In genomic region chr14:104294628-104294982, GRCh38 we compare ENCODE assay signal across 18 cellular contexts.
DNase-seq lines count a peak whose midpoint lies in the region; ATAC-seq, FAIRE-seq and TF ChIP-seq lines count a peak whose summit lies in the region.
"Had no signal": no experiment of that assay in that cellular context is flagged by ENCODE, and none has a peak within 500 bp of the region (broad histone marks: within the 10 kb centered on the region; RNA-seq: fewer than 3 reads in every experiment).

No MANE protein-coding gene starts in this region.

- H3K79me2 ChIP-seq in K562 (ENCODE audit: control insufficient read depth, insufficient read depth, low read length), result no peaks in the 10 kb centered on the region
- no peaks in the 10 kb centered on the region for H3K79me2 ChIP-seq in GM23338 (replicated peaks; ENCODE audit: insufficient read depth)

- CTCF ChIA-PET in K562 (lab: Yijun Ruan, JAX; ENCODE audit: low intra/inter-chr PET ratio), result no interaction called here

- no peak overlapping the region for H3K27ac Mint-ChIP-seq in GM23338
- H3K27ac Mint-ChIP-seq: activated CD8-positive, alpha-beta T cell treated with anti-CD3 and anti-CD28 coated beads for 36 hours; activated T-cell treated with anti-CD3 and anti-CD28 coated beads, Interleukin-2, amount 50 U/mL, for 72 hours; T-helper 1 cell treated with Interleukin-12 subunit alpha and Interleukin-12 subunit beta and Interleukin-4 antibody, amounts not matched to agents 30 μg/mL and 1 μg/mL, for 36 hours had no signal

- no peaks in the 10 kb centered on the region for H3K36me3 Mint-ChIP-seq in GM23338 (ENCODE audit: low read depth)

- peaks cover 27% of the 10 kb centered on the region for H3K4me1 Mint-ChIP-seq in GM23338

- no peak overlapping the region for H3K9ac ChIP-seq in K562 (ENCODE audit: insufficient read depth in 1 of 2, low read depth in 2 of 2, low read length in 2 of 2)

- no peak for TF ChIP-seq EP300 in K562 (IDR thresholded peaks at IDR 0.05; ENCODE audit: low read length)

- H3K9me3 ChIP-seq in right atrium auricular region, result no peaks in the 10 kb centered on the region
- H3K9me3 ChIP-seq in K562 (replicated peaks; ENCODE audit: control insufficient read depth, insufficient read depth, low read depth, low read length), result no peaks in the 10 kb centered on the region
- no peaks in the 10 kb centered on the region for H3K9me3 ChIP-seq in aorta (ENCODE audit: control insufficient read depth, low read length)
- H3K9me3 ChIP-seq: breast epithelium, suprapubic skin had no signal

- no peaks in the 10 kb centered on the region for H3F3A ChIP-seq in GM23338 (replicated peaks; ENCODE audit: low read depth)

- no peak for FAIRE-seq in K562 (lab: Jason Lieb, UNC)

- 3% methylated on average over 8 of the region's 11 CpGs for WGBS in K562 (ENCODE audit: insufficient coverage, low coverage, missing lambda C conversion rate)
- 60% methylated on average over 11 of the region's 11 CpGs for WGBS in aorta, 2 donors

- ATAC-seq in Right ventricle myocardium inferior, result no peak
- no peak for ATAC-seq in K562
- ATAC-seq in left lobe of liver, result no peak
- ATAC-seq in aorta (ENCODE audit: low FRiP score), result no peak
- no peak for ATAC-seq in GM23338
- ATAC-seq: activated CD8-positive, alpha-beta T cell treated with anti-CD3 and anti-CD28 coated beads for 36 hours; activated T-cell treated with anti-CD3 and anti-CD28 coated beads, Interleukin-2, amount 50 U/mL, for 72 hours had no signal

- peaks cover 0 to 5% of the 10 kb centered on the region in 2 donors for H3K27me3 ChIP-seq in right atrium auricular region
- no peaks in the 10 kb centered on the region for H3K27me3 ChIP-seq in K562 (ENCODE audit: control insufficient read depth in 2 of 2, insufficient read depth in 2 of 2, low read length in 2 of 2)
- H3K27me3 ChIP-seq in aorta (ENCODE audit: control insufficient read depth in 1 of 2, insufficient read depth in 2 of 2, low read length in 1 of 2), result no peaks in the 10 kb centered on the region
- H3K27me3 ChIP-seq in GM23338 (ENCODE audit: insufficient read depth), result no peaks in the 10 kb centered on the region

- no peak for TF ChIP-seq POLR2A in K562 (conservative IDR thresholded peaks at IDR 0.05)

- H3K4me1 ChIP-seq in right atrium auricular region, result no peaks in the 10 kb centered on the region
- no peaks in the 10 kb centered on the region for H3K4me1 ChIP-seq in K562 (replicated peaks in 1 of 2; ENCODE audit: control insufficient read depth in 2 of 2, insufficient read depth in 2 of 2, low read length in 2 of 2)
- no peaks in the 10 kb centered on the region for H3K4me1 ChIP-seq in aorta (ENCODE audit: control insufficient read depth in 1 of 2, insufficient read depth in 2 of 2, low read length in 2 of 2)
- H3K4me1 ChIP-seq in GM23338 (ENCODE audit: insufficient read depth), result peaks cover 23% of the 10 kb centered on the region
- H3K4me1 ChIP-seq: breast epithelium, suprapubic skin had no signal

- H4K20me1 ChIP-seq in K562 (replicated peaks; ENCODE audit: control insufficient read depth, insufficient read depth, low read length) (no peaks in the 10 kb centered on the region), GM23338 (replicated peaks; ENCODE audit: insufficient read depth) (no peaks in the 10 kb centered on the region)

- no peaks in the 10 kb centered on the region for H3K36me3 ChIP-seq in right atrium auricular region
- no peaks in the 10 kb centered on the region for H3K36me3 ChIP-seq in K562 (ENCODE audit: control insufficient read depth, insufficient read depth, low read length)
- no peaks in the 10 kb centered on the region for H3K36me3 ChIP-seq in aorta (ENCODE audit: control insufficient read depth in 1 of 2, insufficient read depth in 2 of 2, low read length in 1 of 2)
- no peaks in the 10 kb centered on the region for H3K36me3 ChIP-seq in GM23338 (ENCODE audit: insufficient read depth)
- H3K36me3 ChIP-seq: breast epithelium, suprapubic skin had no signal

- TF ChIP-seq RAD21 in K562 (CRISPR knock-in tag; conservative IDR thresholded peaks at IDR 0.05 in 1 of 2, IDR thresholded peaks at IDR 0.05 in 1 of 2), result no peak

- BruUV-seq in K562 (replicated peaks; lab: Mats Ljungman, UMichigan), result no TSS peak

- intact Hi-C loops in Right ventricle myocardium inferior (cut with DNase I), result no loop called here
- intact Hi-C loops in K562 (cut with micrococcal nuclease), result no loop called here
- intact Hi-C loops in aorta (cut with DNase I), result no loop called here

- TF ChIP-seq CTCF in right atrium auricular region (IDR thresholded peaks at IDR 0.05), result no peak
- no peak for TF ChIP-seq CTCF in K562 (IDR thresholded peaks at IDR 0.05 in 2 of 3, conservative IDR thresholded peaks at IDR 0.05 in 1 of 3; ENCODE audit: insufficient read depth in 2 of 3, low read depth in 1 of 3, low read length in 3 of 3)
- no peak for TF ChIP-seq CTCF in GM23338 (conservative IDR thresholded peaks at IDR 0.05; ENCODE audit: low read depth in 2 of 2)

- H3K4me3 ChIP-seq in right atrium auricular region (no peak overlapping the region), K562 (no peak overlapping the region), aorta (ENCODE audit: low read length in 2 of 2) (no peak overlapping the region), GM23338 (no peak overlapping the region)
- H3K4me3 ChIP-seq: breast epithelium, suprapubic skin had no signal

- H3K27ac ChIP-seq in right atrium auricular region (no peak overlapping the region), K562 (ENCODE audit: extremely low read depth, low read depth, low read length) (no peak overlapping the region), aorta (ENCODE audit: low read depth in 1 of 2, low read length in 2 of 2) (no peak overlapping the region), GM23338 (ENCODE audit: low read depth) (no peak overlapping the region)
- H3K27ac ChIP-seq: breast epithelium, epithelial cell of prostate, suprapubic skin had no signal

- H3K4me3 Mint-ChIP-seq in GM23338, result no peak overlapping the region
- H3K4me3 Mint-ChIP-seq: activated CD8-positive, alpha-beta T cell treated with anti-CD3 and anti-CD28 coated beads for 36 hours; activated T-cell treated with anti-CD3 and anti-CD28 coated beads, Interleukin-2, amount 50 U/mL, for 72 hours; neural crest cell; T-helper 1 cell treated with Interleukin-12 subunit alpha and Interleukin-12 subunit beta and Interleukin-4 antibody, amounts not matched to agents 30 μg/mL and 1 μg/mL, for 36 hours had no signal

- in situ Hi-C loops in K562 (cut with MboI) (no loop called here), ACHN (cut with HindIII; ENCODE audit: low pct_ligation_motif_present, low pct_unique_long_range_greater_than_20kb, low sequenced_read_pairs) (no loop called here)

- peaks cover 2% of the 10 kb centered on the region; the same call in 2 of the 3 replicates for H3K9me3 Mint-ChIP-seq in GM23338
- H3K9me3 Mint-ChIP-seq: activated CD8-positive, alpha-beta T cell treated with anti-CD3 and anti-CD28 coated beads for 36 hours; activated T-cell treated with anti-CD3 and anti-CD28 coated beads, Interleukin-2, amount 50 U/mL, for 72 hours; neural crest cell; T-helper 1 cell treated with Interleukin-12 subunit alpha and Interleukin-12 subunit beta and Interleukin-4 antibody, amounts not matched to agents 30 μg/mL and 1 μg/mL, for 36 hours had no signal

- no peaks in the 10 kb centered on the region for H3K9me1 ChIP-seq in K562 (ENCODE audit: control insufficient read depth, insufficient read depth, low read length)

- H3K27me3 Mint-ChIP-seq in GM23338 (ENCODE audit: insufficient read depth, low read depth, poor library complexity), result peaks cover 10% of the 10 kb centered on the region
- H3K27me3 Mint-ChIP-seq: activated CD8-positive, alpha-beta T cell treated with anti-CD3 and anti-CD28 coated beads for 36 hours had no signal

- no peak overlapping the region for H2AFZ ChIP-seq in K562 (ENCODE audit: low read depth, low read length)
- no peak overlapping the region for H2AFZ ChIP-seq in GM23338

- H3K4me2 ChIP-seq in K562 (ENCODE audit: insufficient read depth, low read length), result no peak overlapping the region
- H3K4me2 ChIP-seq in GM23338, result no peak overlapping the region

- H3K9me2 ChIP-seq in GM23338 (ENCODE audit: insufficient read depth), result no peaks in the 10 kb centered on the region

- DNase-seq in Right ventricle myocardium inferior (ENCODE audit: missing footprints), result peak; percentile 30
- DNase-seq in right atrium auricular region (ENCODE audit: low spot score), result no peak
- DNase-seq in K562 (ENCODE audit: extremely low read depth in 1 of 4, low spot score in 3 of 4), result no peak
- peak; percentile 34 for DNase-seq in left lobe of liver (ENCODE audit: low spot score)
- DNase-seq in aorta, result peak; percentile 25 to 65
- no peak for DNase-seq in ACHN
- DNase-seq in GM23338 (ENCODE audit: low spot score), result no peak
- no peak for DNase-seq in nucleus accumbens (lab: John Stamatoyannopoulos, UW)
- DNase-seq: activated CD8-positive, alpha-beta T cell treated with anti-CD3 and anti-CD28 coated beads for 36 hours; activated T-cell treated with anti-CD3 and anti-CD28 coated beads, Interleukin-2, amount 50 U/mL, for 72 hours; foreskin melanocyte; kidney glomerular epithelial cell; NCI-H1694 treated with DMSO at 0.1 percent for 48 hours had no signal

- POLR2A ChIA-PET in K562 (lab: Yijun Ruan, JAX), result no interaction called here

TF ChIP-seq in K562, 482 proteins besides CTCF, POLR2A, EP300 and RAD21:
- TF ChIP-seq ZNF134 (CRISPR knock-in tag; conservative IDR thresholded peaks at IDR 0.05) (peak; percentile 99), SIX5 (IDR thresholded peaks at IDR 0.05; ENCODE audit: borderline replicate concordance in 1 of 2, insufficient read depth in 1 of 2, low read depth in 1 of 2, low read length in 2 of 2) (no peak)

TF ChIP-seq in GM23338, 12 proteins besides CTCF, POLR2A, EP300 and RAD21 (continues in another document):
- no peak for TF ChIP-seq EZH2 (IDR thresholded peaks at IDR 0.05; ENCODE audit: low read depth, unreplicated experiment)

Comparison
In these comparisons a context has a peak if more than half of its experiments do, and no peak if none do; other contexts are left out.
1. DNase-seq: peak in Right ventricle myocardium inferior (single experiment), left lobe of liver (single experiment) and aorta (2 of 2); none in right atrium auricular region (single experiment), K562 (0 of 4), ACHN (single experiment), GM23338 (single experiment) and nucleus accumbens (0 of 56).